In genomic region chr10:86019141-86019540, GRCh38 we compare ENCODE assay signal across 18 cellular contexts.
A peak's percentile ranks its signal among the peaks of the same experiment; 100 is the strongest.
DNase-seq lines count a peak whose midpoint lies in the region; ATAC-seq and TF ChIP-seq lines count a peak whose summit lies in the region.
"Had no signal": no experiment of that assay in that cellular context is flagged by ENCODE, and none has a peak within 500 bp of the region (broad histone marks: within the 10 kb centered on the region; RNA-seq: fewer than 3 reads in every experiment).

No MANE protein-coding gene starts in this region.

- no peak overlapping the region for H3K27ac ChIP-seq in psoas muscle
- H3K27ac ChIP-seq in tibial artery: no peak overlapping the region
- H3K27ac ChIP-seq: RWPE1, SK-N-MC had no signal

- H3K9me3 Mint-ChIP-seq in activated naive CD8-positive, alpha-beta T cell treated with anti-CD3 and anti-CD28 coated beads, Interleukin-2, amount 50 U/mL, for 24 hours: no peaks in the 10 kb centered on the region
- H3K9me3 Mint-ChIP-seq in activated naive CD8-positive, alpha-beta T cell treated with anti-CD3 and anti-CD28 coated beads for 36 hours: no peaks in the 10 kb centered on the region
- peaks cover 3% of the 10 kb centered on the region for H3K9me3 Mint-ChIP-seq in glutamatergic neuron (ENCODE audit: unreplicated experiment)
- H3K9me3 Mint-ChIP-seq: IgD-negative memory B cell had no signal

- 87 to 93% (median 92%) methylated on average over 4 of the region's 4 CpGs for WGBS in psoas muscle, 3 donors

- TF ChIP-seq CTCF in glutamatergic neuron (IDR thresholded peaks at IDR 0.05; ENCODE audit: partially characterized antibody, unreplicated experiment) (no peak), psoas muscle (IDR thresholded peaks at IDR 0.05) (no peak), tibial artery (IDR thresholded peaks at IDR 0.05) (no peak)

- H3K36me3 ChIP-seq in psoas muscle (ENCODE audit: insufficient read depth in 1 of 2, low read depth in 1 of 2) (no peaks in the 10 kb centered on the region), tibial artery (no peaks in the 10 kb centered on the region)

- H3K36me3 Mint-ChIP-seq in activated naive CD8-positive, alpha-beta T cell treated with anti-CD3 and anti-CD28 coated beads, Interleukin-2, amount 50 U/mL, for 24 hours (ENCODE audit: low read depth): no peaks in the 10 kb centered on the region
- no peaks in the 10 kb centered on the region for H3K36me3 Mint-ChIP-seq in activated naive CD8-positive, alpha-beta T cell treated with anti-CD3 and anti-CD28 coated beads for 36 hours
- H3K36me3 Mint-ChIP-seq in glutamatergic neuron (ENCODE audit: unreplicated experiment): no peaks in the 10 kb centered on the region
- H3K36me3 Mint-ChIP-seq: IgD-negative memory B cell had no signal

- ATAC-seq in activated naive CD8-positive, alpha-beta T cell treated with anti-CD3 and anti-CD28 coated beads, Interleukin-2, amount 50 U/mL, for 24 hours: peak; percentile 27
- ATAC-seq in psoas muscle: no peak

- H3K27me3 Mint-ChIP-seq in activated naive CD8-positive, alpha-beta T cell treated with anti-CD3 and anti-CD28 coated beads, Interleukin-2, amount 50 U/mL, for 24 hours: peaks cover 10% of the 10 kb centered on the region
- peaks cover 3% of the 10 kb centered on the region for H3K27me3 Mint-ChIP-seq in activated naive CD8-positive, alpha-beta T cell treated with anti-CD3 and anti-CD28 coated beads for 36 hours
- H3K27me3 Mint-ChIP-seq in glutamatergic neuron (ENCODE audit: unreplicated experiment): peaks cover 3% of the 10 kb centered on the region

- H3K9me3 ChIP-seq in psoas muscle (no peaks in the 10 kb centered on the region), tibial artery (no peaks in the 10 kb centered on the region)

- intact Hi-C loops in psoas muscle (cut with DNase I) (no loop called here), tibial artery (cut with DNase I; ENCODE audit: low total_unique reads) (no loop called here)

- H3K4me1 ChIP-seq in psoas muscle: peaks cover 23% of the 10 kb centered on the region
- no peaks in the 10 kb centered on the region for H3K4me1 ChIP-seq in tibial artery

- peaks cover 6% of the 10 kb centered on the region for H3K4me1 Mint-ChIP-seq in activated naive CD8-positive, alpha-beta T cell treated with anti-CD3 and anti-CD28 coated beads, Interleukin-2, amount 50 U/mL, for 24 hours
- no peaks in the 10 kb centered on the region for H3K4me1 Mint-ChIP-seq in activated naive CD8-positive, alpha-beta T cell treated with anti-CD3 and anti-CD28 coated beads for 36 hours
- H3K4me1 Mint-ChIP-seq in glutamatergic neuron (ENCODE audit: low read depth, unreplicated experiment): peaks cover 18% of the 10 kb centered on the region

- no peak for DNase-seq in activated naive CD8-positive, alpha-beta T cell treated with anti-CD3 and anti-CD28 coated beads, Interleukin-2, amount 50 U/mL, for 24 hours
- DNase-seq in activated naive CD8-positive, alpha-beta T cell treated with anti-CD3 and anti-CD28 coated beads for 36 hours: no peak
- DNase-seq in NCI-H2171 treated with DMSO at 0.1 percent for 48 hours (lab: John Stamatoyannopoulos, UW) (peak; percentile 5), glutamatergic neuron (peak; percentile 32), cerebellar nuclear complex (lab: John Stamatoyannopoulos, UW) (no peak), psoas muscle (no peak), tibial artery (no peak)
- DNase-seq: H7, MM.1S, NCI-H1092, NCI-H2081, NCI-H446 treated with DMSO at 0.1 percent for 48 hours, NCI-H526 treated with DMSO at 0.1 percent for 48 hours, SHP77 treated with DMSO at 0.1 percent for 48 hours had no signal

- H3K4me3 Mint-ChIP-seq in activated naive CD8-positive, alpha-beta T cell treated with anti-CD3 and anti-CD28 coated beads, Interleukin-2, amount 50 U/mL, for 24 hours: no peak overlapping the region
- H3K4me3 Mint-ChIP-seq in activated naive CD8-positive, alpha-beta T cell treated with anti-CD3 and anti-CD28 coated beads for 36 hours: no peak overlapping the region
- H3K4me3 Mint-ChIP-seq in glutamatergic neuron (ENCODE audit: unreplicated experiment): no peak overlapping the region
- H3K4me3 Mint-ChIP-seq: IgD-negative memory B cell had no signal

- H3K27ac Mint-ChIP-seq in activated naive CD8-positive, alpha-beta T cell treated with anti-CD3 and anti-CD28 coated beads, Interleukin-2, amount 50 U/mL, for 24 hours: no peak overlapping the region
- no peak overlapping the region for H3K27ac Mint-ChIP-seq in activated naive CD8-positive, alpha-beta T cell treated with anti-CD3 and anti-CD28 coated beads for 36 hours
- H3K27ac Mint-ChIP-seq in glutamatergic neuron (ENCODE audit: unreplicated experiment): no peak overlapping the region
- H3K27ac Mint-ChIP-seq: IgD-negative memory B cell had no signal

- no peaks in the 10 kb centered on the region for H3K27me3 ChIP-seq in psoas muscle (ENCODE audit: insufficient read depth in 3 of 3, low read length in 2 of 3)
- H3K27me3 ChIP-seq in tibial artery: no peaks in the 10 kb centered on the region

- no peak overlapping the region for H3K4me3 ChIP-seq in psoas muscle
- no peak overlapping the region for H3K4me3 ChIP-seq in tibial artery
- H3K4me3 ChIP-seq: GM12878, SK-N-MC had no signal

Comparison
In these comparisons a context has a peak if more than half of its experiments do, and no peak if none do; other contexts are left out.
1. DNase-seq: peak in NCI-H2171 treated with DMSO at 0.1 percent for 48 hours (single experiment) and glutamatergic neuron (single experiment); none in activated naive CD8-positive, alpha-beta T cell treated with anti-CD3 and anti-CD28 coated beads, Interleukin-2, amount 50 U/mL, for 24 hours (single experiment), activated naive CD8-positive, alpha-beta T cell treated with anti-CD3 and anti-CD28 coated beads for 36 hours (single experiment), cerebellar nuclear complex (0 of 2), psoas muscle (0 of 2) and tibial artery (0 of 2).